ENCODE assay signal across 11 cellular contexts in the genomic region with DNA sequence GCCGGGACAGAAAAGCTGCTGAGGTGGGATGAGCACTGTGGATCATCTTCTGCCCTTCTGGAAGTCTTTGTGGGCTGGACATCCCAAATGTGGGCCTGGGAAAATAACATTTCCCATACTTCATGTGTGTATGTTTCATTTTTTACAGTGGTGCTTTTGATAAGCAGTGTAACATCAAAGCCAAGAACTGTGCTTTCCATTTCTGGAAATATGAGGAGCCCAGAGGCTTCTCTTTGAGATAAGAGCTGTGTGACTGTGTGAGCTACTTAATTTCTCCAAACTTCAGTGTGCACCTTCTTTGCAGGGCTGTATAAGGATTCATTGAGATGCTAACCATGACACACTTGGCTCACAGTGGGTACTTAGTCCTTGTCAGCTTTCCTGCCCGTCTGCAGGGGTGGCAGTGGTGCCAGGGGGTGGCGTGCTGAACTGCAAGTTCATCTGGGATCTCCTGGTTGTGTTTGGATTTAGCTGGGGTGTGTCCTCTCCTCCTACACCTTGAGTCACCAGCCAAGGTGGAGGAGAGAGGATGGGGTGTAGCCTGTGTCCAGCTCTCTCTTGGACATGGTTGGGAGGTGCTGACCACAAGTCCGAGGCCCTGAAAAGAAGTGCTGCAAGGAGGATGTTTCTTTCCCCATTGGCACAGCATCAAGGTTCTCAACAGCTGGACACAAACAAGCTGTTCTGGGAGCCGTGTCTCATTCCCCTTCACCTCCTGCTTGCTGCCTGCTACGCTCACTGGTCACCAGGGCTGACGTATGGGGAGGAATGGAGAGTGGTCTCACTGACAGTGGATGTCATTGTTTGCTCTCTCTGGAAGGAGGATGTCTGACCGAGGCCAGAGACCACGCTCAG.
DNase-seq lines count a peak whose midpoint lies in the region; ATAC-seq, FAIRE-seq and TF ChIP-seq lines count a peak whose summit lies in the region.
"Had no signal": no experiment of that assay in that cellular context is flagged by ENCODE, and none has a peak within 500 bp of the region (broad histone marks: within the 10 kb centered on the region; RNA-seq: fewer than 3 reads in every experiment).

No MANE protein-coding gene starts in this region.

- no peak for ATAC-seq in GM21515 (IDR thresholded peaks at IDR 0.05; ENCODE audit: unreplicated experiment)
- no peak for ATAC-seq in HG02571 (IDR thresholded peaks at IDR 0.05; ENCODE audit: unreplicated experiment)
- ATAC-seq: stimulated activated naive B cell treated with anti-CD40 and anti-IgM and Interleukin-4, amounts not matched to agents 10 μg/mL and 1 μg/mL and 100 μg/mL, for 72 hours had no signal

- no peaks in the 10 kb centered on the region for H3K27me3 ChIP-seq in AG04450 (ENCODE audit: control insufficient read depth, insufficient read depth, low read length)
- H3K27me3 ChIP-seq: BE2C had no signal

- no peaks in the 10 kb centered on the region for H3K9me3 Mint-ChIP-seq in nephron progenitor cell

- H3K27ac ChIP-seq in AG04450 (ENCODE audit: low read depth, low read length), result peak overlapping the region; percentile 86
- peak overlapping the region; percentile 90 for H3K27ac ChIP-seq in RWPE1

- no peak for FAIRE-seq in GM19239 (lab: Jason Lieb, UNC)

- no peaks in the 10 kb centered on the region for H3K27me3 Mint-ChIP-seq in nephron progenitor cell (ENCODE audit: low read depth, poor library complexity)

- H3K36me3 Mint-ChIP-seq in nephron progenitor cell (ENCODE audit: low read depth), result peaks cover 16% of the 10 kb centered on the region
- H3K36me3 Mint-ChIP-seq: stimulated activated naive B cell treated with anti-CD40 and anti-IgM and Interleukin-4, amounts not matched to agents 10 μg/mL and 1 μg/mL and 100 μg/mL, for 72 hours had no signal

- no peak overlapping the region for H3K4me3 Mint-ChIP-seq in nephron progenitor cell
- H3K4me3 Mint-ChIP-seq: stimulated activated naive B cell treated with anti-CD40 and anti-IgM and Interleukin-4, amounts not matched to agents 10 μg/mL and 1 μg/mL and 100 μg/mL, for 72 hours had no signal

- no peak for TF ChIP-seq CTCF in AG04450 (IDR thresholded peaks at IDR 0.05; ENCODE audit: low read depth, low read length)
- no peak for TF ChIP-seq CTCF in RWPE1 (conservative IDR thresholded peaks at IDR 0.05; ENCODE audit: low read depth)
- TF ChIP-seq CTCF in fibroblast of the aortic adventitia (IDR thresholded peaks at IDR 0.05; ENCODE audit: insufficient read depth, low read length), result no peak
- TF ChIP-seq CTCF in nephron progenitor cell (IDR thresholded peaks at IDR 0.05), result no peak

- H3K4me1 Mint-ChIP-seq in nephron progenitor cell, result peaks cover 96% of the 10 kb centered on the region

- no peaks in the 10 kb centered on the region for H3K9me3 ChIP-seq in AG04450 (ENCODE audit: control insufficient read depth, insufficient read depth, low read length)
- H3K9me3 ChIP-seq: BE2C had no signal

- DNase-seq in AG04450 (ENCODE audit: low read depth, low spot score) (peak; percentile 69), RWPE1 (ENCODE audit: low spot score) (no peak), fibroblast of the aortic adventitia (ENCODE audit: low read depth) (peak; percentile 89), nephron progenitor cell (no peak), hypothalamus (lab: John Stamatoyannopoulos, UW) (no peak), GM19239 (ENCODE audit: insufficient read length, low spot score) (no peak)
- DNase-seq: cortex of kidney; stimulated activated naive B cell treated with anti-CD40 and anti-IgM and Interleukin-4, amounts not matched to agents 10 μg/mL and 1 μg/mL and 100 μg/mL, for 72 hours had no signal

- H3K4me3 ChIP-seq in AG04450 (ENCODE audit: low read depth, low read length) (no peak overlapping the region), fibroblast of the aortic adventitia (ENCODE audit: low read depth, low read length) (no peak overlapping the region)

- CTCF ChIA-PET in AG04450 (lab: Charles Lee), result interaction anchor here (0.8 to 1.5 kb wide), 3 partner anchors 10 to 483 kb away, joined by 3 to 5 read pairs (median 3); no protein-coding TSS in a partner anchor
- CTCF ChIA-PET in RWPE1 (lab: Yijun Ruan, JAX), result interaction anchor here (0.6 kb wide), 2 partner anchors 33 to 103 kb away, joined by 3 read pairs; no protein-coding TSS in a partner anchor

- POLR2A ChIA-PET in AG04450 (lab: Yijun Ruan, JAX) (interaction anchor here (0.6 to 2.3 kb wide), 6 partner anchors 9 to 86 kb away, joined by 3 to 6 read pairs (median 3); no protein-coding TSS in a partner anchor), RWPE1 (lab: Yijun Ruan, JAX; ENCODE audit: low non-redundant PET) (interaction anchor here (0.5 kb wide), 1 partner anchor 365 kb away, joined by 3 read pairs; no protein-coding TSS in a partner anchor)

- peak overlapping the region; percentile 98 for H3K27ac Mint-ChIP-seq in nephron progenitor cell
- H3K27ac Mint-ChIP-seq: stimulated activated naive B cell treated with anti-CD40 and anti-IgM and Interleukin-4, amounts not matched to agents 10 μg/mL and 1 μg/mL and 100 μg/mL, for 72 hours had no signal

Comparison
In these comparisons a context has a peak if more than half of its experiments do, and no peak if none do; other contexts are left out.
1. DNase-seq: peak in AG04450 (single experiment) and fibroblast of the aortic adventitia (single experiment); none in RWPE1 (single experiment), nephron progenitor cell (single experiment), hypothalamus (0 of 51) and GM19239 (single experiment).